In genomic region chr4:36286481-36286871, GRCh38 we compare ENCODE assay signal across 13 cellular contexts. TPM values are rescaled to one million over a fixed set of nuclear protein-coding genes. Genes with fewer than 3 reads are reported as not detected.
DNase-seq lines count a peak whose midpoint lies in the region; ATAC-seq and TF ChIP-seq lines count a peak whose summit lies in the region.
"Had no signal": no experiment of that assay in that cellular context is flagged by ENCODE, and none has a peak within 500 bp of the region (broad histone marks: within the 10 kb centered on the region; RNA-seq: fewer than 3 reads in every experiment).

No MANE protein-coding gene starts in this region.

- H3K27ac ChIP-seq in CD4-positive, alpha-beta T cell (ENCODE audit: low read depth, low read length): no peak overlapping the region
- H3K27ac ChIP-seq in OCI-LY7 (ENCODE audit: low read depth, low read length, poor library complexity, severe bottlenecking) (no peak overlapping the region), testis (no peak overlapping the region), right atrium auricular region (no peak overlapping the region)

- no peak for DNase-seq in CD4-positive, alpha-beta T cell
- no peak for DNase-seq in OCI-LY7 (ENCODE audit: low spot score)
- no peak for DNase-seq in effector memory CD8-positive, alpha-beta T cell
- DNase-seq in testis: no peak
- DNase-seq in AML-193 (lab: John Stamatoyannopoulos, UW): no peak
- no peak for DNase-seq in right atrium auricular region (ENCODE audit: low spot score)
- DNase-seq: H9, Karpas-422 had no signal

- H3K9me2 ChIP-seq in OCI-LY7 (ENCODE audit: insufficient read depth, low read length): no peaks in the 10 kb centered on the region

- no peak overlapping the region for H3K4me3 Mint-ChIP-seq in CD4-positive, alpha-beta T cell
- H3K4me3 Mint-ChIP-seq in effector memory CD8-positive, alpha-beta T cell: peak overlapping the region; percentile 33 to 91
- H3K4me3 Mint-ChIP-seq: H9 had no signal

- peak; percentile 8 for ATAC-seq in CD4-positive, alpha-beta T cell (ENCODE audit: poor library complexity)
- ATAC-seq in GM19467 (IDR thresholded peaks at IDR 0.05; ENCODE audit: unreplicated experiment): peak; percentile 20
- ATAC-seq in effector memory CD8-positive, alpha-beta T cell (replicated peaks): peak; percentile 18
- no peak for ATAC-seq in HG03457 (IDR thresholded peaks at IDR 0.05; ENCODE audit: unreplicated experiment)

- POLR2A ChIA-PET in CD4-positive, alpha-beta T cell (lab: Charles Lee): interaction anchor here (1.0 to 2.4 kb wide), 7 partner anchors 28 to 108 kb away, joined by 3 to 36 read pairs (median 5); partner anchors contain the start of gene ARAP2
- POLR2A ChIA-PET in OCI-LY7 (lab: Charles Lee): no interaction called here

- peak overlapping the region; percentile 56; the same call in 1 of the 2 replicates for H2AFZ ChIP-seq in OCI-LY7 (ENCODE audit: low read length)

- peaks cover 3% of the 10 kb centered on the region for H3K9me3 Mint-ChIP-seq in CD4-positive, alpha-beta T cell
- H3K9me3 Mint-ChIP-seq in effector memory CD8-positive, alpha-beta T cell: peaks cover 0 to 14% of the 10 kb centered on the region in 2 donors
- H3K9me3 Mint-ChIP-seq: H9 had no signal

- no TSS peak for BruUV-seq in OCI-LY7 (replicated peaks; lab: Mats Ljungman, UMichigan)

- no peaks in the 10 kb centered on the region for H4K20me1 ChIP-seq in OCI-LY7 (ENCODE audit: insufficient read depth, low read length)

- H3K36me3 ChIP-seq in OCI-LY7 (ENCODE audit: insufficient read depth, low read length): no peaks in the 10 kb centered on the region
- no peaks in the 10 kb centered on the region for H3K36me3 ChIP-seq in testis (ENCODE audit: low read depth, missing control alignments)
- no peaks in the 10 kb centered on the region for H3K36me3 ChIP-seq in right atrium auricular region

- peaks cover 20% of the 10 kb centered on the region for H3K4me1 Mint-ChIP-seq in CD4-positive, alpha-beta T cell (ENCODE audit: low read depth)
- H3K4me1 Mint-ChIP-seq in effector memory CD8-positive, alpha-beta T cell (ENCODE audit: low read depth in 2 of 2): peaks cover 54 to 82% of the 10 kb centered on the region in 2 donors
- H3K4me1 Mint-ChIP-seq: H9 had no signal

- H3K36me3 Mint-ChIP-seq in CD4-positive, alpha-beta T cell (ENCODE audit: low read depth): no peaks in the 10 kb centered on the region
- H3K36me3 Mint-ChIP-seq in effector memory CD8-positive, alpha-beta T cell (ENCODE audit: insufficient read depth): peaks cover 29% of the 10 kb centered on the region

- H3K27ac Mint-ChIP-seq in CD4-positive, alpha-beta T cell: peak overlapping the region; percentile 83
- peak overlapping the region in 1 of 2 donors; percentile 98 for H3K27ac Mint-ChIP-seq in effector memory CD8-positive, alpha-beta T cell
- H3K27ac Mint-ChIP-seq: H9 had no signal

- H3K27me3 ChIP-seq in CD4-positive, alpha-beta T cell (ENCODE audit: control insufficient read depth, insufficient read depth, low read length): no peaks in the 10 kb centered on the region
- H3K27me3 ChIP-seq in testis (no peaks in the 10 kb centered on the region), right atrium auricular region (no peaks in the 10 kb centered on the region)

- 91 to 92% methylated on average over 4 of the region's 4 CpGs for WGBS in testis, 2 donors

- H3K79me2 ChIP-seq in OCI-LY7 (ENCODE audit: insufficient read depth, low read depth, low read length): no peaks in the 10 kb centered on the region

- TF ChIP-seq CTCF in CD4-positive, alpha-beta T cell (IDR thresholded peaks at IDR 0.05): no peak
- TF ChIP-seq CTCF in OCI-LY7 (conservative IDR thresholded peaks at IDR 0.05; ENCODE audit: low read length) (no peak), testis (IDR thresholded peaks at IDR 0.05) (no peak), right atrium auricular region (IDR thresholded peaks at IDR 0.05) (no peak)

- no peak overlapping the region for H3K4me3 ChIP-seq in OCI-LY7 (ENCODE audit: low read depth, low read length, poor library complexity, severe bottlenecking)
- no peak overlapping the region for H3K4me3 ChIP-seq in testis
- H3K4me3 ChIP-seq in right atrium auricular region: no peak overlapping the region

- no peak overlapping the region for H3K4me2 ChIP-seq in OCI-LY7 (ENCODE audit: low read length)

- no peaks in the 10 kb centered on the region for H3K4me1 ChIP-seq in OCI-LY7 (ENCODE audit: insufficient read depth, low read length, poor library complexity, severe bottlenecking)
- no peaks in the 10 kb centered on the region for H3K4me1 ChIP-seq in testis
- H3K4me1 ChIP-seq in right atrium auricular region: no peaks in the 10 kb centered on the region

- CTCF ChIA-PET in CD4-positive, alpha-beta T cell (lab: Charles Lee): interaction anchor here (0.8 to 2.1 kb wide), 6 partner anchors 18 to 113 kb away, joined by 3 to 16 read pairs (median 5); partner anchors contain the start of gene ARAP2
- CTCF ChIA-PET in OCI-LY7 (lab: Charles Lee; ENCODE audit: unreplicated experiment): interaction anchor here (0.6 kb wide), 1 partner anchor 41 kb away, joined by 3 read pairs; no protein-coding TSS in a partner anchor

- no peaks in the 10 kb centered on the region for H3K27me3 Mint-ChIP-seq in CD4-positive, alpha-beta T cell
- H3K27me3 Mint-ChIP-seq in effector memory CD8-positive, alpha-beta T cell: no peaks in the 10 kb centered on the region

- intact Hi-C loops in CD4-positive, alpha-beta T cell (cut with DNase I, micrococcal nuclease): loop anchor here in 1 of 2 experiments (1.0 to 5.0 kb wide), 3 partner anchors 31 to 44 kb away; no protein-coding TSS in a partner anchor
- intact Hi-C loops in OCI-LY7 (cut with micrococcal nuclease; ENCODE audit: unreplicated experiment): no loop called here
- intact Hi-C loops in testis (cut with DNase I; ENCODE audit: low total_unique reads): no loop called here

- TF ChIP-seq POLR2A in testis (IDR thresholded peaks at IDR 0.05): no peak

- H3K9me3 ChIP-seq in CD4-positive, alpha-beta T cell (ENCODE audit: control insufficient read depth, low read length): no peaks in the 10 kb centered on the region
- H3K9me3 ChIP-seq in OCI-LY7 (ENCODE audit: low read length): no peaks in the 10 kb centered on the region
- H3K9me3 ChIP-seq in testis: no peaks in the 10 kb centered on the region
- no peaks in the 10 kb centered on the region for H3K9me3 ChIP-seq in right atrium auricular region

RNA-seq across cellular contexts. Expression of gene DTHD1, which starts 5.1 kb away (rescaled TPM):
- under 1 TPM; 0.11 to 0.16 TPM for total RNA-seq in CD4-positive, alpha-beta T cell
- total RNA-seq in OCI-LY7 (2014; rRNA removed; shearing (Covaris generic)): not detected in 2 replicates
- not detected in 2 replicates for total RNA-seq in OCI-LY7 (2022)
- total RNA-seq in testis: 1 to 10 TPM; 1.0 to 4.3 TPM
- polyA plus RNA-seq in testis (ENCODE audit: insufficient read depth, low read depth, low replicate concordance): 5.8 TPM
- under 1 TPM in 1 of 2 donors, not detected in 1; 0.16 TPM for total RNA-seq in right atrium auricular region
- total RNA-seq: endothelial cell of umbilical vein, H9, lung microvascular endothelial cell, osteoblast had no signal
- polyA plus RNA-seq: endothelial cell of umbilical vein had no signal

RNA-seq across cellular contexts. Expression of gene ARAP2, which starts 42.2 kb away (rescaled TPM):
- total RNA-seq in CD4-positive, alpha-beta T cell: 10 to 100 TPM; 54.3 to 63.4 TPM
- total RNA-seq in OCI-LY7 (2014; rRNA removed; shearing (Covaris generic)): 8.2 and 8.6 TPM in 2 replicates
- total RNA-seq in OCI-LY7 (2022) (6.6 and 6.9 TPM in 2 replicates), testis (10 to 100 TPM; 81.1 to 91.0 TPM), right atrium auricular region (10 to 100 TPM in 1 of 2 donors, 1 to 10 TPM in 1; 5.7 to 10.1 TPM)
- 10.9 TPM for polyA plus RNA-seq in testis (ENCODE audit: insufficient read depth, low read depth, low replicate concordance)
- total RNA-seq: endothelial cell of umbilical vein had no signal
- polyA plus RNA-seq: endothelial cell of umbilical vein had no signal

Comparison
In these comparisons a context has a peak if more than half of its experiments do, and no peak if none do; other contexts are left out.
1. RNA of gene ARAP2, which starts 42.2 kb away (total RNA-seq): 81.1 to 91.0 TPM in testis and 54.3 to 63.4 TPM in CD4-positive, alpha-beta T cell; 5.7 to 10.1 TPM in right atrium auricular region and 6.6 to 8.6 TPM in OCI-LY7; every median in the first group is over 4 times any median in the second.